32 cellular contexts compared by ENCODE assay signal in the genomic region with DNA sequence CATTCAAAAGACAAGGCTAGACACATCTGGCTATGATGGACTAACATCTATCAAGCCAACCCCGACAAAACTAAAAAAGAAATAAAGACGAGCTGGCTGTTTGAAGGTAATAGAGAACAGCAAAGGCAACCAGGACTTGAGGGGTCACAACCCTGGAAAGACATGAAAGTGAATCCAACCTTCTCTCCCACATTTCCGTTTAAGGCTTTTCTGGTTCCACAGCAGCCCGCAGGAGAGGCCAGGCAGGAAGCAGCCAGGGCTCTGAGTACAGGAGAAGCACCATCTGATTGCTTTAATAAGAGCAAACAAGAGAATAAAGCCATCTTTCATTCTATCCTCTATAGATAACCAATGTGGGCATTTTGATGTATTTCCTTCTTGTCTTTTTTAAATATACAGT. TPM values are rescaled to one million over a fixed set of nuclear protein-coding genes. Genes with fewer than 3 reads are reported as not detected.
"Had no signal": no experiment of that assay in that cellular context is flagged by ENCODE, and none has a peak within 500 bp of the region (broad histone marks: within the 10 kb centered on the region; RNA-seq: fewer than 3 reads in every experiment).

No MANE protein-coding gene starts in this region.

- H3K4me3 ChIP-seq: adrenal gland, body of pancreas, breast epithelium, cardiac muscle cell, colonic mucosa, esophagus squamous epithelium, gastroesophageal sphincter had no signal

- DNase-seq: activated B cell treated with CpG ODN at 0.5 μM for 24 hours; activated CD4-positive, alpha-beta T cell treated with anti-CD3 and anti-CD28 coated beads for 48 hours; activated CD4-positive, alpha-beta T cell treated with anti-CD3 and anti-CD28 coated beads, Interleukin-2, amount 50 U/mL, for 1 hour; activated CD4-positive, alpha-beta T cell treated with anti-CD3 and anti-CD28 coated beads, Interleukin-2, amount 50 U/mL, for 48 hours; activated CD8-positive, alpha-beta memory T cell treated with anti-CD3 and anti-CD28 coated beads for 24 hours; activated CD8-positive, alpha-beta T cell treated with anti-CD3 and anti-CD28 coated beads for 36 hours; activated effector memory CD4-positive, alpha-beta T cell treated with anti-CD3 and anti-CD28 coated beads, Interleukin-2, amount 50 U/mL, for 16 hours; activated naive CD4-positive, alpha-beta T cell treated with anti-CD3 and anti-CD28 coated beads for 36 hours; activated naive CD8-positive, alpha-beta T cell treated with anti-CD3 and anti-CD28 coated beads for 36 hours; activated naive CD8-positive, alpha-beta T cell treated with anti-CD3 and anti-CD28 coated beads, Interleukin-2, amount 50 U/mL, for 24 hours; activated T-cell treated with anti-CD3 and anti-CD28 coated beads, Interleukin-2, amount 50 U/mL, for 4 hours; adrenal gland; amygdala; aorta; body of pancreas; central memory CD4-positive, alpha-beta T cell; cerebellar nuclear complex; colonic mucosa; effector memory CD8-positive, alpha-beta T cell; esophagus squamous epithelium; foreskin melanocyte; T-helper 1 cell; T-helper 17 cell; T1000; WERI-Rb-1 had no signal

- H3K9me3 Mint-ChIP-seq: activated CD8-positive, alpha-beta T cell treated with anti-CD3 and anti-CD28 coated beads for 36 hours; activated naive CD4-positive, alpha-beta T cell treated with anti-CD3 and anti-CD28 coated beads for 36 hours; activated naive CD4-positive, alpha-beta T cell treated with anti-CD3 and anti-CD28 coated beads, Interleukin-2, amount 50 U/mL, for 24 hours; activated naive CD8-positive, alpha-beta T cell treated with anti-CD3 and anti-CD28 coated beads for 36 hours; activated naive CD8-positive, alpha-beta T cell treated with anti-CD3 and anti-CD28 coated beads, Interleukin-2, amount 50 U/mL, for 24 hours; activated T-cell treated with anti-CD3 and anti-CD28 coated beads, Interleukin-2, amount 50 U/mL, for 4 hours; activated T-helper 17 cell treated with anti-CD3 and anti-CD28 coated beads, Interleukin-2, amount 50 U/mL, for 72 hours; effector memory CD8-positive, alpha-beta T cell; T-helper 2 cell treated with Interferon-gamma antibody and Interleukin-4, amounts not matched to agents 5 μg/mL and 100 μg/mL, for 36 hours had no signal

- H3K36me3 ChIP-seq: adrenal gland, breast epithelium, cardiac muscle cell, colonic mucosa, gastroesophageal sphincter, WERI-Rb-1 had no signal

- H3K4me1 Mint-ChIP-seq: activated B cell treated with CpG ODN at 0.5 μM for 24 hours; activated naive CD4-positive, alpha-beta T cell treated with anti-CD3 and anti-CD28 coated beads, Interleukin-2, amount 50 U/mL, for 24 hours; activated naive CD8-positive, alpha-beta T cell treated with anti-CD3 and anti-CD28 coated beads, Interleukin-2, amount 50 U/mL, for 24 hours; activated T-helper 17 cell treated with anti-CD3 and anti-CD28 coated beads, Interleukin-2, amount 50 U/mL, for 72 hours; T-helper 17 cell had no signal

- H3K27me3 ChIP-seq: adrenal gland, body of pancreas, breast epithelium, cardiac muscle cell, colonic mucosa, esophagus squamous epithelium, gastroesophageal sphincter had no signal

- H3K27ac ChIP-seq: adrenal gland, body of pancreas, breast epithelium, cardiac muscle cell, colonic mucosa, epithelial cell of prostate, esophagus squamous epithelium, WERI-Rb-1 had no signal

- H3K27me3 Mint-ChIP-seq: activated B cell treated with CpG ODN at 0.5 μM for 24 hours; activated naive CD4-positive, alpha-beta T cell treated with anti-CD3 and anti-CD28 coated beads, Interleukin-2, amount 50 U/mL, for 24 hours had no signal

- H3K4me1 ChIP-seq: breast epithelium, colonic mucosa had no signal

- H3K9me3 ChIP-seq: adrenal gland, body of pancreas, breast epithelium, colonic mucosa, esophagus squamous epithelium, gastroesophageal sphincter had no signal

- H3K36me3 Mint-ChIP-seq: activated naive CD4-positive, alpha-beta T cell treated with anti-CD3 and anti-CD28 coated beads, Interleukin-2, amount 50 U/mL, for 24 hours; activated naive CD8-positive, alpha-beta T cell treated with anti-CD3 and anti-CD28 coated beads for 36 hours had no signal

- H3K4me3 Mint-ChIP-seq: activated B cell treated with CpG ODN at 0.5 μM for 24 hours; activated CD8-positive, alpha-beta T cell treated with anti-CD3 and anti-CD28 coated beads for 36 hours; activated naive CD4-positive, alpha-beta T cell treated with anti-CD3 and anti-CD28 coated beads for 36 hours; activated naive CD4-positive, alpha-beta T cell treated with anti-CD3 and anti-CD28 coated beads, Interleukin-2, amount 50 U/mL, for 24 hours; activated naive CD8-positive, alpha-beta T cell treated with anti-CD3 and anti-CD28 coated beads for 36 hours; activated naive CD8-positive, alpha-beta T cell treated with anti-CD3 and anti-CD28 coated beads, Interleukin-2, amount 50 U/mL, for 24 hours; activated T-cell treated with anti-CD3 and anti-CD28 coated beads, Interleukin-2, amount 50 U/mL, for 4 hours; activated T-helper 17 cell treated with anti-CD3 and anti-CD28 coated beads, Interleukin-2, amount 50 U/mL, for 72 hours; effector memory CD8-positive, alpha-beta T cell; T-helper 17 cell; T-helper 2 cell treated with Interferon-gamma antibody and Interleukin-4, amounts not matched to agents 5 μg/mL and 100 μg/mL, for 36 hours had no signal

- H3K27ac Mint-ChIP-seq: activated B cell treated with CpG ODN at 0.5 μM for 24 hours; activated CD8-positive, alpha-beta T cell treated with anti-CD3 and anti-CD28 coated beads for 36 hours; activated naive CD4-positive, alpha-beta T cell treated with anti-CD3 and anti-CD28 coated beads for 36 hours; activated naive CD4-positive, alpha-beta T cell treated with anti-CD3 and anti-CD28 coated beads, Interleukin-2, amount 50 U/mL, for 24 hours; activated naive CD8-positive, alpha-beta T cell treated with anti-CD3 and anti-CD28 coated beads for 36 hours; activated naive CD8-positive, alpha-beta T cell treated with anti-CD3 and anti-CD28 coated beads, Interleukin-2, amount 50 U/mL, for 24 hours; activated T-helper 17 cell treated with anti-CD3 and anti-CD28 coated beads, Interleukin-2, amount 50 U/mL, for 72 hours; effector memory CD8-positive, alpha-beta T cell; T-helper 17 cell; T-helper 2 cell treated with Interferon-gamma antibody and Interleukin-4, amounts not matched to agents 5 μg/mL and 100 μg/mL, for 36 hours had no signal

RNA-seq across cellular contexts. Expression of gene CNKSR3, which starts 14.3 kb away (rescaled TPM):
- total RNA-seq: T-helper 17 cell had no signal
